1 cellular context compared by ENCODE assay signal in the genomic region with DNA sequence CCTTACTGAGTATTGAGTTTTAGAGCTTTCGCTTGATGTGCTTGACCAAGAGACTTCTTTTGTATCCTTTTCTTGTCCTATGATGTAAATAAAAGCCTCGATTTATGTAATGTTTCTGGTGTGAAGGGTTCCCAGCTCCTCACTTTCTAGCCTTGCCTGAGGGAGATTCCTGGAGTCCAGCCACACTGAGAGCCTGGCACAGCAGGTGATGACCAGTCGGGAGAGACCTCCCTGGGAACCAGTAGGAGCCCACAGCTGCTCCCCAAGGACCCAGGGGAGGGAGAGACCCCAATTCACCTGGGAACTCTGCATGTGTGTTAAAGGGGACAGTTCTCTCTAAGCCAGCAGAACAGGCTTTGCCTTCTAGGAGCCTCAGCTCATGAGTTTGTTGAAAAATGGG.
TF ChIP-seq lines count a peak whose summit lies in the region.

No MANE protein-coding gene starts in this region.

TF ChIP-seq in liver, 16 proteins besides CTCF, POLR2A, EP300 and RAD21 (continued from another document):
- TF ChIP-seq HNF4A (conservative IDR thresholded peaks at IDR 0.05), result no peak
- TF ChIP-seq FOXA2 (IDR thresholded peaks at IDR 0.05), result no peak
- no peak for TF ChIP-seq GABPA (IDR thresholded peaks at IDR 0.05 in 1 of 2, conservative IDR thresholded peaks at IDR 0.05 in 1 of 2)
- TF ChIP-seq RXRA (IDR thresholded peaks at IDR 0.05), result no peak
